2 cellular contexts compared by ENCODE assay signal in genomic region chr1:178374016-178374415, GRCh38.
TF ChIP-seq lines count a peak whose summit lies in the region.

No MANE protein-coding gene starts in this region.

TF ChIP-seq in IMR-90, 13 proteins besides CTCF, POLR2A, EP300 and RAD21:
- no peak for TF ChIP-seq MXI1 (IDR thresholded peaks at IDR 0.05; ENCODE audit: borderline replicate concordance, low read depth, low read length)
- no peak for TF ChIP-seq RCOR1 (IDR thresholded peaks at IDR 0.05; ENCODE audit: insufficient replicate concordance, low read length)
- TF ChIP-seq RFX5 (IDR thresholded peaks at IDR 0.05; ENCODE audit: low read depth, low read length): no peak
- no peak for TF ChIP-seq FOS (IDR thresholded peaks at IDR 0.05; ENCODE audit: low read depth, low read length)
- TF ChIP-seq BHLHE40 (IDR thresholded peaks at IDR 0.05; ENCODE audit: low read depth, low read length): no peak
- TF ChIP-seq CEBPB (IDR thresholded peaks at IDR 0.05; ENCODE audit: low read depth, low read length): no peak
- no peak for TF ChIP-seq MAZ (IDR thresholded peaks at IDR 0.05; ENCODE audit: borderline replicate concordance, low read depth, low read length)
- TF ChIP-seq NFE2L2 (IDR thresholded peaks at IDR 0.05; ENCODE audit: low read depth, low read length): no peak
- TF ChIP-seq, protein P1, sequence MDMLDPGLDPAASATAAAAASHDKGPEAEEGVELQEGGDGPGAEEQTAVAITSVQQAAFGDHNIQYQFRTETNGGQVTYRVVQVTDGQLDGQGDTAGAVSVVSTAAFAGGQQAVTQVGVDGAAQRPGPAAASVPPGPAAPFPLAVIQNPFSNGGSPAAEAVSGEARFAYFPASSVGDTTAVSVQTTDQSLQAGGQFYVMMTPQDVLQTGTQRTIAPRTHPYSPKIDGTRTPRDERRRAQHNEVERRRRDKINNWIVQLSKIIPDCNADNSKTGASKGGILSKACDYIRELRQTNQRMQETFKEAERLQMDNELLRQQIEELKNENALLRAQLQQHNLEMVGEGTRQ (IDR thresholded peaks at IDR 0.05; ENCODE audit: low read depth, low read length): no peak

TF ChIP-seq in H1, 55 proteins besides CTCF, POLR2A, EP300 and RAD21:
- TF ChIP-seq KDM1A (IDR thresholded peaks at IDR 0.05; ENCODE audit: borderline replicate concordance, low read length) (no peak), EZH2 (IDR thresholded peaks at IDR 0.05; ENCODE audit: low read depth, low read length, severe bottlenecking) (no peak), TCF12 (IDR thresholded peaks at IDR 0.05; ENCODE audit: low read depth, low read length) (no peak), YY1 (IDR thresholded peaks at IDR 0.05; ENCODE audit: low read depth, low read length) (no peak), HDAC6 (IDR thresholded peaks at IDR 0.05; ENCODE audit: low read depth, low read length) (no peak), MAX (IDR thresholded peaks at IDR 0.05) (no peak), SIN3A (conservative IDR thresholded peaks at IDR 0.05 in 1 of 2, IDR thresholded peaks at IDR 0.05 in 1 of 2; ENCODE audit: low read depth in 1 of 2, low read length in 2 of 2) (no peak), ZNF274 (IDR thresholded peaks at IDR 0.05; ENCODE audit: borderline replicate concordance, extremely low read depth, low read length) (no peak), NRF1 (IDR thresholded peaks at IDR 0.05; ENCODE audit: low read depth, low read length) (no peak)
